ENCODE assay signal across 13 cellular contexts in the genomic region with DNA sequence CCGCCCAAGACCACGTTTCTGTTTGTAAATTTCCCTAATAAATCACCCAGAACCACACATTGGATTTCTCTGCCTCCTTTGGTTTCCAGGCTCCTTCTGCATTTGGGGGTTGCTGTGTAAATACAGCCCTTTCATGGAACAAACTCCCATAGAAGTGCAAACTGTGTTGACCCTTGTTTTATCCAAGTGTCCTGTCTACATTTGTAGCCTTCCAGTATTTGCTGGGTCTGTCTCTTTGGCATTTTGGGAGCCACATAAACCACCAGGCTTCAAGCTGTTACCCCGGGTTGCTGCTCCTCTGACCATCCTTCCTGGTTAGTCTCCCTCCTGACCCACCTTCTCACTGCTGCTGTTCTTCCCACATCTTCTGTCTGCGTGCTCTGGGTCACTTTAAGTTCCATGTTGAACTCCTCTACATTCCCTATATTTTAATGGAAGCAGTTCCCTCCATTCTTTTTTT. TPM values are rescaled to one million over a fixed set of nuclear protein-coding genes. Genes with fewer than 3 reads are reported as not detected.
A peak's percentile ranks its signal among the peaks of the same experiment; 100 is the strongest.
DNase-seq lines count a peak whose midpoint lies in the region; ATAC-seq, FAIRE-seq and TF ChIP-seq lines count a peak whose summit lies in the region.
"Had no signal": no experiment of that assay in that cellular context is flagged by ENCODE, and none has a peak within 500 bp of the region (broad histone marks: within the 10 kb centered on the region; RNA-seq: fewer than 3 reads in every experiment).

No MANE protein-coding gene starts in this region.

- FAIRE-seq in pancreas (lab: Jason Lieb, UNC): no peak

- H3K9me3 ChIP-seq in AG04450 (ENCODE audit: control insufficient read depth, insufficient read depth, low read length): peaks cover 3% of the 10 kb centered on the region
- H3K9me3 ChIP-seq in SJSA1 (replicated peaks): 0 out of 2 replicates have a peak, but pooled peaks cover 4% of the 10 kb centered on the region
- no peaks in the 10 kb centered on the region for H3K9me3 ChIP-seq in esophagus (ENCODE audit: control insufficient read depth in 2 of 2, insufficient read depth in 1 of 2, low read depth in 1 of 2, low read length in 1 of 2)
- no peaks in the 10 kb centered on the region for H3K9me3 ChIP-seq in pancreas

- peaks cover 7% of the 10 kb centered on the region; the same call in 1 of the 2 replicates for H3K36me3 ChIP-seq in SJSA1
- no peaks in the 10 kb centered on the region for H3K36me3 ChIP-seq in esophagus (ENCODE audit: control insufficient read depth in 2 of 2, insufficient read depth in 2 of 2, low read length in 1 of 2)
- H3K36me3 ChIP-seq in pancreas: no peaks in the 10 kb centered on the region

- DNase-seq in AG04450 (ENCODE audit: low read depth, low spot score) (no peak), SJSA1 (ENCODE audit: low read depth in 1 of 2, low spot score in 2 of 2) (no peak), pancreas (no peak), NCI-H1105 treated with DMSO at 0.1 percent for 48 hours (lab: John Stamatoyannopoulos, UW) (no peak), hypothalamus (lab: John Stamatoyannopoulos, UW) (no peak), NCI-H1105 (lab: John Stamatoyannopoulos, UW) (no peak)
- DNase-seq: activated effector memory CD4-positive, alpha-beta T cell treated with anti-CD3 and anti-CD28 coated beads, Interleukin-2, amount 50 U/mL, for 16 hours; NCI-H345; SIG-M5 had no signal

- H3K4me3 ChIP-seq in AG04450 (ENCODE audit: low read depth, low read length) (0 out of 2 replicates have a peak overlapping the region, but pooled peaks have one; percentile 15), SJSA1 (peak overlapping the region; percentile 2; the same call in 1 of the 2 replicates), esophagus (ENCODE audit: low read depth in 1 of 2, low read length in 2 of 2) (no peak overlapping the region), pancreas (no peak overlapping the region)

- intact Hi-C loops in pancreas (cut with DNase I): no loop called here

- TF ChIP-seq CTCF in AG04450 (IDR thresholded peaks at IDR 0.05; ENCODE audit: low read depth, low read length) (no peak), pancreas (IDR thresholded peaks at IDR 0.05) (no peak)

- H3K4me1 ChIP-seq in SJSA1 (replicated peaks) (peaks cover 37% of the 10 kb centered on the region), esophagus (ENCODE audit: control insufficient read depth in 2 of 2, insufficient read depth in 2 of 2, low read length in 1 of 2) (peaks cover 0 to 3% of the 10 kb centered on the region in 2 donors), pancreas (peaks cover 0 to 16% (median 14%) of the 10 kb centered on the region in 3 donors)

- H3K27ac ChIP-seq in AG04450 (ENCODE audit: low read depth, low read length): peak overlapping the region; percentile 100
- H3K27ac ChIP-seq in SJSA1: peak overlapping the region; percentile 95
- H3K27ac ChIP-seq in esophagus (ENCODE audit: low read depth in 2 of 2, low read length in 1 of 2): peak overlapping the region; percentile 24 to 67
- H3K27ac ChIP-seq in pancreas: peak overlapping the region; percentile 34 to 75 (median 58)

- peak in 3 of 4 donors; percentile 17 to 25 (median 20) for ATAC-seq in pancreas
- no peak for ATAC-seq in HG03460 (IDR thresholded peaks at IDR 0.05; ENCODE audit: unreplicated experiment)
- ATAC-seq: activated CD4-positive, CD25-positive, alpha-beta regulatory T cell treated with anti-CD3 and anti-CD28 coated beads, Interleukin-2, amount 50 U/mL, for 24 hours; stimulated activated effector memory CD8-positive, alpha-beta T cell treated with anti-CD3 and anti-CD28 coated beads, Interleukin-12 subunit alpha, Interleukin-12 subunit beta, amount 100 ng/mL, for 72 hours had no signal

- CTCF ChIA-PET in AG04450 (lab: Charles Lee): no interaction called here

- WGBS in esophagus, 2 donors: 53 to 56% methylated on average over 4 of the region's 4 CpGs
- 73 to 75% methylated on average over 4 of the region's 4 CpGs for WGBS in pancreas, 2 donors

- POLR2A ChIA-PET in AG04450 (lab: Yijun Ruan, JAX): interaction anchor here (0.7 to 1.4 kb wide), 3 partner anchors 8 to 120 kb away, joined by 4 to 5 read pairs (median 5); no protein-coding TSS in a partner anchor

- no peaks in the 10 kb centered on the region for H3K27me3 ChIP-seq in AG04450 (ENCODE audit: control insufficient read depth, insufficient read depth, low read length)
- no peaks in the 10 kb centered on the region for H3K27me3 ChIP-seq in SJSA1 (replicated peaks)
- no peaks in the 10 kb centered on the region for H3K27me3 ChIP-seq in esophagus (ENCODE audit: control insufficient read depth in 1 of 2, insufficient read depth in 2 of 2, low read length in 2 of 2)
- no peaks in the 10 kb centered on the region for H3K27me3 ChIP-seq in pancreas

RNA-seq across cellular contexts. Expression of gene MTHFD1L, which starts 7.6 kb away (rescaled TPM):
- polyA plus RNA-seq in AG04450 (2011; rRNA removed): 62.4 and 69.1 TPM in 2 replicates
- polyA minus RNA-seq in AG04450 (2011; rRNA and poly(A)+ RNA removed): 60.5 and 66.1 TPM in 2 replicates
- 24.8 and 25.4 TPM in 2 replicates for total RNA-seq in SJSA1 (2014; rRNA removed; shearing (Covaris generic))
- 1 to 10 TPM; 1.6 to 4.1 TPM for polyA plus RNA-seq in esophagus
- total RNA-seq in pancreas: 10 to 100 TPM in 3 of 6 donors, 1 to 10 TPM in 3; 7.4 to 26.5 (median 11.4) TPM
- polyA plus RNA-seq in pancreas: 1 to 10 TPM; 3.2 to 3.6 TPM

Comparison
In these comparisons a context has a peak if more than half of its experiments do, and no peak if none do; other contexts are left out.
1. H3K27ac ChIP-seq: peak in every context shown above with its lines; median percentile 100 in AG04450; 95 in SJSA1; 58 in pancreas; 46 in esophagus.
2. H3K4me3 ChIP-seq: peak in AG04450 (single experiment) and SJSA1 (single experiment); none in esophagus (0 of 2) and pancreas (0 of 4).
3. RNA of gene MTHFD1L, which starts 7.6 kb away (polyA plus RNA-seq): 62.4 to 69.1 TPM in AG04450; 1.6 to 4.1 TPM in esophagus and 3.2 to 3.6 TPM in pancreas; every median in the first group is over 10 times any median in the second.